Comparison of ENCODE assay signal across 24 cellular contexts in genomic region chr17:79979841-79980215, GRCh38. TPM values are rescaled to one million over a fixed set of nuclear protein-coding genes. Genes with fewer than 3 reads are reported as not detected.
DNase-seq lines count a peak whose midpoint lies in the region; ATAC-seq and TF ChIP-seq lines count a peak whose summit lies in the region.
"Had no signal": no experiment of that assay in that cellular context is flagged by ENCODE, and none has a peak within 500 bp of the region (broad histone marks: within the 10 kb centered on the region; RNA-seq: fewer than 3 reads in every experiment).

No MANE protein-coding gene starts in this region.

- no peak for DNase-seq in SK-N-MC (ENCODE audit: low read depth, low spot score)
- DNase-seq in islet precursor cell = peak; percentile 48
- DNase-seq in prostate gland (ENCODE audit: low spot score) = no peak
- no peak for DNase-seq in activated gamma-delta T cell treated with Interleukin-2 at 50 U/mL for 16 hours
- no peak for DNase-seq in dermis blood vessel endothelial cell
- DNase-seq in activated CD4-positive, alpha-beta T cell treated with anti-CD3 and anti-CD28 coated beads for 36 hours = no peak
- DNase-seq: activated CD8-positive, alpha-beta T cell treated with anti-CD3 and anti-CD28 coated beads, Interleukin-2, amount 10 ng/mL, durations not matched to agents 7 days and 5 days; activated gamma-delta T cell; activated T-cell treated with anti-CD3 and anti-CD28 coated beads for 4 hours; BE2C; central memory CD4-positive, alpha-beta T cell; EL; GM23248; NCI-H1048; NCI-H1694; NCI-H774; nephron progenitor cell; stimulated activated CD8-positive, alpha-beta memory T cell treated with anti-CD3 and anti-CD28 coated beads, Interleukin-4, amount 100 ng/mL, for 48 hours; stimulated activated naive CD8-positive, alpha-beta T cell treated with anti-CD3 and anti-CD28 coated beads, Interleukin-15, amount 100 ng/mL, for 72 hours; thyroid gland had no signal

- H3K9ac ChIP-seq in BLaER1 treated with 17β-estradiol and CSF1 and Interleukin-3, amounts not matched to agents 10 nM and 100 nM = 0 out of 22 replicates have a peak overlapping the region, but pooled peaks of 1 of the 11 experiments have one; percentile 24
- H3K9ac ChIP-seq in SK-N-MC (ENCODE audit: insufficient read length) = no peak overlapping the region
- H3K9ac ChIP-seq: GM23248 had no signal

- no peaks in the 10 kb centered on the region for H3K4me1 Mint-ChIP-seq in activated CD4-positive, alpha-beta T cell treated with anti-CD3 and anti-CD28 coated beads for 36 hours
- H3K4me1 Mint-ChIP-seq: stimulated activated naive CD8-positive, alpha-beta T cell treated with anti-CD3 and anti-CD28 coated beads, Interleukin-15, amount 100 ng/mL, for 72 hours had no signal

- CTCF ChIA-PET in activated CD4-positive, alpha-beta T cell treated with anti-CD3 and anti-CD28 coated beads for 36 hours (lab: Charles Lee) = no interaction called here

- WGBS in prostate gland = 85% methylated on average over 8 of the region's 12 CpGs

- POLR2A ChIA-PET in activated CD4-positive, alpha-beta T cell treated with anti-CD3 and anti-CD28 coated beads for 36 hours (lab: Charles Lee) = no interaction called here

- TF ChIP-seq POLR2A in prostate gland (IDR thresholded peaks at IDR 0.05) = no peak

- H3K27me3 ChIP-seq in BLaER1 treated with 17β-estradiol and CSF1 and Interleukin-3, amounts not matched to agents 10 nM and 100 nM = no peaks in the 10 kb centered on the region
- no peaks in the 10 kb centered on the region for H3K27me3 ChIP-seq in prostate gland (replicated peaks; ENCODE audit: insufficient read depth)
- H3K27me3 ChIP-seq: ascending aorta, BE2C, pancreas, thyroid gland had no signal

- peaks cover 0 to 7% (median 0%) of the 10 kb centered on the region in 11 experiments; a peak in 3 of 22 replicates for H3K36me3 ChIP-seq in BLaER1 treated with 17β-estradiol and CSF1 and Interleukin-3, amounts not matched to agents 10 nM and 100 nM
- H3K36me3 ChIP-seq in SK-N-MC (ENCODE audit: insufficient read depth, low read length) = no peaks in the 10 kb centered on the region
- no peaks in the 10 kb centered on the region for H3K36me3 ChIP-seq in prostate gland
- H3K36me3 ChIP-seq: BE2C, pancreas, thyroid gland had no signal

- H3K4me1 ChIP-seq in BLaER1 treated with 17β-estradiol and CSF1 and Interleukin-3, amounts not matched to agents 10 nM and 100 nM = peaks cover 18 to 77% (median 71%) of the 10 kb centered on the region in 10 experiments
- peaks cover 12% of the 10 kb centered on the region for H3K4me1 ChIP-seq in prostate gland (replicated peaks)
- H3K4me1 ChIP-seq: ascending aorta, BE2C had no signal

- intact Hi-C loops in prostate gland (cut with DNase I) = no loop called here
- intact Hi-C loops in activated CD4-positive, alpha-beta T cell treated with anti-CD3 and anti-CD28 coated beads for 36 hours (cut with DNase I, micrococcal nuclease) = no loop called here

- no peak overlapping the region for H3K27ac ChIP-seq in BLaER1 treated with 17β-estradiol and CSF1 and Interleukin-3, amounts not matched to agents 10 nM and 100 nM
- H3K27ac ChIP-seq in SK-N-MC (peak overlapping the region; percentile 93; the same call in 1 of the 2 replicates), prostate gland (peak overlapping the region; percentile 66)
- H3K27ac ChIP-seq: ascending aorta, GM23248, pancreas, thyroid gland had no signal

- H3K9me3 ChIP-seq in BLaER1 treated with 17β-estradiol and CSF1 and Interleukin-3, amounts not matched to agents 10 nM and 100 nM (replicated peaks in 1 of 11) = no peaks in the 10 kb centered on the region
- H3K9me3 ChIP-seq in SK-N-MC (ENCODE audit: low read depth, low read length) (no peaks in the 10 kb centered on the region), prostate gland (no peaks in the 10 kb centered on the region)
- H3K9me3 ChIP-seq: ascending aorta, BE2C, pancreas, thyroid gland had no signal

- peak overlapping the region in 8 of 11 experiments; percentile 32 to 79 (median 68); a peak in 15 of 22 replicates for H3K4me2 ChIP-seq in BLaER1 treated with 17β-estradiol and CSF1 and Interleukin-3, amounts not matched to agents 10 nM and 100 nM

- no peaks in the 10 kb centered on the region for H3K27me3 Mint-ChIP-seq in activated CD4-positive, alpha-beta T cell treated with anti-CD3 and anti-CD28 coated beads for 36 hours
- H3K27me3 Mint-ChIP-seq: stimulated activated naive CD8-positive, alpha-beta T cell treated with anti-CD3 and anti-CD28 coated beads, Interleukin-15, amount 100 ng/mL, for 72 hours had no signal

- H3K4me3 Mint-ChIP-seq in activated CD4-positive, alpha-beta T cell treated with anti-CD3 and anti-CD28 coated beads for 36 hours = no peak overlapping the region
- H3K4me3 Mint-ChIP-seq: activated CD8-positive, alpha-beta T cell treated with anti-CD3 and anti-CD28 coated beads, Interleukin-2, amount 10 ng/mL, durations not matched to agents 7 days and 5 days; nephron progenitor cell; stimulated activated naive CD8-positive, alpha-beta T cell treated with anti-CD3 and anti-CD28 coated beads, Interleukin-15, amount 100 ng/mL, for 72 hours; T-helper 1 cell treated with Interleukin-12 subunit alpha and Interleukin-12 subunit beta and Interleukin-4 antibody, amounts not matched to agents 30 μg/mL and 1 μg/mL, for 36 hours had no signal

- H3K9me3 Mint-ChIP-seq in activated CD4-positive, alpha-beta T cell treated with anti-CD3 and anti-CD28 coated beads for 36 hours (ENCODE audit: low read depth) = no peaks in the 10 kb centered on the region
- H3K9me3 Mint-ChIP-seq: nephron progenitor cell; stimulated activated naive CD8-positive, alpha-beta T cell treated with anti-CD3 and anti-CD28 coated beads, Interleukin-15, amount 100 ng/mL, for 72 hours; T-helper 1 cell treated with Interleukin-12 subunit alpha and Interleukin-12 subunit beta and Interleukin-4 antibody, amounts not matched to agents 30 μg/mL and 1 μg/mL, for 36 hours had no signal

- no peak for TF ChIP-seq CTCF in prostate gland (IDR thresholded peaks at IDR 0.05)

- H3K27ac Mint-ChIP-seq in activated CD4-positive, alpha-beta T cell treated with anti-CD3 and anti-CD28 coated beads for 36 hours = no peak overlapping the region
- H3K27ac Mint-ChIP-seq: activated CD8-positive, alpha-beta T cell treated with anti-CD3 and anti-CD28 coated beads, Interleukin-2, amount 10 ng/mL, durations not matched to agents 7 days and 5 days; T-helper 1 cell treated with Interleukin-12 subunit alpha and Interleukin-12 subunit beta and Interleukin-4 antibody, amounts not matched to agents 30 μg/mL and 1 μg/mL, for 36 hours had no signal

- H4K20me1 ChIP-seq in BLaER1 treated with 17β-estradiol and CSF1 and Interleukin-3, amounts not matched to agents 10 nM and 100 nM = peaks cover 3 to 76% (median 69%) of the 10 kb centered on the region in 11 experiments; a peak in 20 of 22 replicates

- ATAC-seq in activated CD4-positive, alpha-beta T cell treated with anti-CD3 and anti-CD28 coated beads for 36 hours = no peak
- ATAC-seq: activated CD8-positive, alpha-beta T cell treated with anti-CD3 and anti-CD28 coated beads, Interleukin-2, amount 10 ng/mL, durations not matched to agents 7 days and 5 days; pancreas; stimulated activated naive CD8-positive, alpha-beta T cell treated with anti-CD3 and anti-CD28 coated beads, Interleukin-15, amount 100 ng/mL, for 72 hours had no signal

- peaks cover 2% of the 10 kb centered on the region for H3K36me3 Mint-ChIP-seq in activated CD4-positive, alpha-beta T cell treated with anti-CD3 and anti-CD28 coated beads for 36 hours (ENCODE audit: low read depth)

- H3K4me3 ChIP-seq in BLaER1 treated with 17β-estradiol and CSF1 and Interleukin-3, amounts not matched to agents 10 nM and 100 nM = no peak overlapping the region
- no peak overlapping the region for H3K4me3 ChIP-seq in SK-N-MC
- no peak overlapping the region for H3K4me3 ChIP-seq in prostate gland
- H3K4me3 ChIP-seq: ascending aorta, GM23248, pancreas, thyroid gland had no signal

RNA-seq across cellular contexts. Expression of gene TBC1D16, which starts 55.8 kb away (rescaled TPM):
- total RNA-seq in prostate gland (10 to 100 TPM; 29.1 to 41.9 TPM), dermis blood vessel endothelial cell (44.9 and 61.8 TPM in 2 replicates)
- 10 to 100 TPM in 1 of 2 experiments, 1 to 10 TPM in 1; 8.3 to 10.4 TPM for total RNA-seq in activated CD4-positive, alpha-beta T cell treated with anti-CD3 and anti-CD28 coated beads for 36 hours

RNA-seq across cellular contexts. Expression of gene CCDC40, which starts 56.6 kb away (rescaled TPM):
- total RNA-seq in prostate gland = 10 to 100 TPM; 11.8 to 19.7 TPM
- 1.4 and 2.2 TPM in 2 replicates for total RNA-seq in dermis blood vessel endothelial cell
- total RNA-seq in activated CD4-positive, alpha-beta T cell treated with anti-CD3 and anti-CD28 coated beads for 36 hours = under 1 TPM; 0.56 to 0.57 TPM
- total RNA-seq: activated CD8-positive, alpha-beta T cell treated with anti-CD3 and anti-CD28 coated beads, Interleukin-2, amount 10 ng/mL, durations not matched to agents 7 days and 5 days had no signal

Comparison
In these comparisons a context has a peak if more than half of its experiments do, and no peak if none do; other contexts are left out.
1. H3K27ac ChIP-seq: peak in SK-N-MC (single experiment) and prostate gland (2 of 2); none in BLaER1 treated with 17β-estradiol and CSF1 and Interleukin-3, amounts not matched to agents 10 nM and 100 nM (0 of 11).